In the genomic region with DNA sequence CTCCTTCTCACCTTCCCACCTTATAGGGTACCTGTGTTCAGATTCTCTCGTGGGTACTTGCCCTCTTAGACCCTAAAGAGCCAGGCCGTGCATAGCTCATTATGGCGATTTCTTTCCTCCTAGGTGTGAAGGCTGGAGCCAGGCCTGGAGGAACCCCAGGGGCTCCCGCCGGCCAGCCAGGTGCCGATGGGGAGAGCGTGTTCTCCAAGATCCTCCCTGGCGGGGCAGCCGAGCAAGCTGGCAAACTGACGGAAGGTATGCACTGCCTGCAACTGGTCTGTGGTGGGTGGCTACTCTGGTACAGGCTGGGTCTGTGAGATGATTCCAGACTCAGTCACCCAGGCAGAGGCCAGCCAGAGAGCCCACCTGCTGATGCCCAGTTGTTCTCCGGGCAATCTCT, we compare ENCODE assay signal across 19 cellular contexts. TPM values are rescaled to one million over a fixed set of nuclear protein-coding genes. Genes with fewer than 3 reads are reported as not detected.
"Had no signal": no experiment of that assay in that cellular context is flagged by ENCODE, and none has a peak within 500 bp of the region (broad histone marks: within the 10 kb centered on the region; RNA-seq: fewer than 3 reads in every experiment).

No MANE protein-coding gene starts in this region.

- DNase-seq: KBM-7, MV-4-11, NCI-H1048, NCI-H1105, NCI-H1417, NCI-H1436 treated with DMSO at 0.1 percent for 48 hours, NCI-H1694, NCI-H187 treated with DMSO at 0.1 percent for 48 hours, NCI-H2029 treated with DMSO at 0.1 percent for 48 hours, NCI-H2107, NCI-H2227 treated with DMSO at 0.1 percent for 48 hours, NCI-H524, NCI-H526 treated with DMSO at 0.1 percent for 48 hours, NCI-H774, PC-3, SHP77, SK-N-SH had no signal

- ATAC-seq: PC-3 had no signal

- H3K9me3 ChIP-seq: SK-N-SH had no signal

RNA-seq across cellular contexts. Expression of a gene that starts 55.2 kb away (rescaled TPM):
- total RNA-seq: MCF 10A, NCI-H460 had no signal
